In genomic region chr11:65448418-65449196, GRCh38 we compare ENCODE assay signal across 1 cellular context.
TF ChIP-seq lines count a peak whose summit lies in the region.

No MANE protein-coding gene starts in this region.

TF ChIP-seq in K562, 482 proteins besides CTCF, POLR2A, EP300 and RAD21 (continued from another document and continues in another):
- TF ChIP-seq GATA2 (CRISPR knock-in tag; IDR thresholded peaks at IDR 0.05) (peak; percentile 28; the same call in 1 of the 2 replicates), U2AF1 (optimal IDR thresholded peaks at IDR 0.05; ENCODE audit: low read depth, low read length) (no peak), ZNF384 (IDR thresholded peaks at IDR 0.05; ENCODE audit: low read depth, low read length) (no peak), PHF20 (IDR thresholded peaks at IDR 0.05; ENCODE audit: partially characterized antibody) (no peak), E2F6 (IDR thresholded peaks at IDR 0.05; ENCODE audit: borderline replicate concordance in 1 of 2, extremely low read depth in 1 of 2, insufficient read depth in 1 of 2, insufficient read length in 1 of 2, low read depth in 1 of 2, low read length in 1 of 2, poor library complexity in 1 of 2, severe bottlenecking in 1 of 2) (peak; percentile 18 to 22), FOXP1 (CRISPR knock-in tag; IDR thresholded peaks at IDR 0.05) (no peak), ELK1 (CRISPR knock-in tag; IDR thresholded peaks at IDR 0.05) (no peak), MAX (CRISPR knock-in tag; IDR thresholded peaks at IDR 0.05) (peak; percentile 34; the same call in 1 of the 2 replicates), ARID1B (IDR thresholded peaks at IDR 0.05) (0 out of 2 replicates have a peak, but pooled peaks have one; percentile 27), DACH1 (IDR thresholded peaks at IDR 0.05; ENCODE audit: partially characterized antibody) (peak; percentile 69), EZH2 (IDR thresholded peaks at IDR 0.05; ENCODE audit: borderline replicate concordance, low read depth, low read length) (no peak), KAT2B (IDR thresholded peaks at IDR 0.05; ENCODE audit: low read depth, low read length) (peak; percentile 12), TCF3 (CRISPR knock-in tag; IDR thresholded peaks at IDR 0.05) (peak; percentile 55), KDM1A (IDR thresholded peaks at IDR 0.05) (no peak), TAL1 (IDR thresholded peaks at IDR 0.05) (peak; percentile 27; the same call in 1 of the 2 replicates), ZMIZ1 (IDR thresholded peaks at IDR 0.05; ENCODE audit: low read depth in 2 of 2, low read length in 2 of 2) (0 out of 4 replicates have a peak, but pooled peaks of 1 of the 2 experiments have one; percentile 46), ZNF197 (CRISPR knock-in tag; IDR thresholded peaks at IDR 0.05; ENCODE audit: low read depth) (no peak), ZNF583 (CRISPR knock-in tag; IDR thresholded peaks at IDR 0.05) (no peak), CSDE1 (IDR thresholded peaks at IDR 0.05) (no peak), MTF1 (CRISPR knock-in tag; IDR thresholded peaks at IDR 0.05; ENCODE audit: borderline replicate concordance) (no peak), MAZ (CRISPR knock-in tag; conservative IDR thresholded peaks at IDR 0.05 in 1 of 2, IDR thresholded peaks at IDR 0.05 in 1 of 2) (0 out of 4 replicates have a peak, but pooled peaks of 1 of the 2 experiments have one; percentile 30), ZBTB7A (IDR thresholded peaks at IDR 0.05; ENCODE audit: borderline replicate concordance, control insufficient read depth, low read depth, low read length) (peak; percentile 86; the same call in 1 of the 2 replicates), PTBP1 (IDR thresholded peaks at IDR 0.05; ENCODE audit: low read depth, low read length) (no peak), EGR1 (conservative IDR thresholded peaks at IDR 0.05) (peak; percentile 38), BRD9 (IDR thresholded peaks at IDR 0.05; ENCODE audit: low read depth, partially characterized antibody) (no peak), FOXJ2 (tag; IDR thresholded peaks at IDR 0.05) (0 out of 2 replicates have a peak, but pooled peaks have one; percentile 17), CHAMP1 (IDR thresholded peaks at IDR 0.05) (no peak), ZKSCAN1 (IDR thresholded peaks at IDR 0.05; ENCODE audit: low read depth, low read length) (peak; percentile 97), TFAP4 (CRISPR knock-in tag; IDR thresholded peaks at IDR 0.05; ENCODE audit: borderline replicate concordance) (peak; percentile 83), POLR2AphosphoS5 (IDR thresholded peaks at IDR 0.05; ENCODE audit: control insufficient read depth, insufficient read depth, low read depth, low read length) (peak; percentile 68; the same call in 1 of the 2 replicates), ZNF696 (CRISPR knock-in tag; conservative IDR thresholded peaks at IDR 0.05) (no peak), REST (CRISPR knock-in tag; IDR thresholded peaks at IDR 0.05; ENCODE audit: low read depth) (no peak), VEZF1 (CRISPR knock-in tag; IDR thresholded peaks at IDR 0.05) (peak; percentile 21; the same call in 1 of the 2 replicates), CBFA2T3 (IDR thresholded peaks at IDR 0.05) (peak; percentile 56), FOXK2 (conservative IDR thresholded peaks at IDR 0.05 in 1 of 2, IDR thresholded peaks at IDR 0.05 in 1 of 2; ENCODE audit: low read depth in 2 of 2) (0 out of 4 replicates have a peak, but pooled peaks of 1 of the 2 experiments have one; percentile 32), SPI1 (IDR thresholded peaks at IDR 0.05; ENCODE audit: borderline replicate concordance, low read depth, low read length) (0 out of 2 replicates have a peak, but pooled peaks have one; percentile 14), JUNB (CRISPR knock-in tag; conservative IDR thresholded peaks at IDR 0.05) (no peak), RBM25 (IDR thresholded peaks at IDR 0.05; ENCODE audit: low read depth, low read length, severe bottlenecking) (no peak), THRB (CRISPR knock-in tag; conservative IDR thresholded peaks at IDR 0.05) (peak; percentile 22; the same call in 1 of the 2 replicates)
- TF ChIP-seq, protein P1, sequence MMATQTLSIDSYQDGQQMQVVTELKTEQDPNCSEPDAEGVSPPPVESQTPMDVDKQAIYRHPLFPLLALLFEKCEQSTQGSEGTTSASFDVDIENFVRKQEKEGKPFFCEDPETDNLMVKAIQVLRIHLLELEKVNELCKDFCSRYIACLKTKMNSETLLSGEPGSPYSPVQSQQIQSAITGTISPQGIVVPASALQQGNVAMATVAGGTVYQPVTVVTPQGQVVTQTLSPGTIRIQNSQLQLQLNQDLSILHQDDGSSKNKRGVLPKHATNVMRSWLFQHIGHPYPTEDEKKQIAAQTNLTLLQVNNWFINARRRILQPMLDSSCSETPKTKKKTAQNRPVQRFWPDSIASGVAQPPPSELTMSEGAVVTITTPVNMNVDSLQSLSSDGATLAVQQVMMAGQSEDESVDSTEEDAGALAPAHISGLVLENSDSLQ (IDR thresholded peaks at IDR 0.05), result peak; percentile 53; the same call in 1 of the 2 replicates
- TF ChIP-seq, protein P2, sequence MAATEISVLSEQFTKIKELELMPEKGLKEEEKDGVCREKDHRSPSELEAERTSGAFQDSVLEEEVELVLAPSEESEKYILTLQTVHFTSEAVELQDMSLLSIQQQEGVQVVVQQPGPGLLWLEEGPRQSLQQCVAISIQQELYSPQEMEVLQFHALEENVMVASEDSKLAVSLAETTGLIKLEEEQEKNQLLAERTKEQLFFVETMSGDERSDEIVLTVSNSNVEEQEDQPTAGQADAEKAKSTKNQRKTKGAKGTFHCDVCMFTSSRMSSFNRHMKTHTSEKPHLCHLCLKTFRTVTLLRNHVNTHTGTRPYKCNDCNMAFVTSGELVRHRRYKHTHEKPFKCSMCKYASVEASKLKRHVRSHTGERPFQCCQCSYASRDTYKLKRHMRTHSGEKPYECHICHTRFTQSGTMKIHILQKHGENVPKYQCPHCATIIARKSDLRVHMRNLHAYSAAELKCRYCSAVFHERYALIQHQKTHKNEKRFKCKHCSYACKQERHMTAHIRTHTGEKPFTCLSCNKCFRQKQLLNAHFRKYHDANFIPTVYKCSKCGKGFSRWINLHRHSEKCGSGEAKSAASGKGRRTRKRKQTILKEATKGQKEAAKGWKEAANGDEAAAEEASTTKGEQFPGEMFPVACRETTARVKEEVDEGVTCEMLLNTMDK (IDR thresholded peaks at IDR 0.05; ENCODE audit: borderline replicate concordance, insufficient read depth, low read depth, low read length, poor library complexity, severe bottlenecking), result peak; percentile 36
